8 cellular contexts compared by ENCODE assay signal in genomic region chr5:170338933-170339779, GRCh38. TPM values are rescaled to one million over a fixed set of nuclear protein-coding genes. Genes with fewer than 3 reads are reported as not detected.
DNase-seq lines count a peak whose midpoint lies in the region; ATAC-seq and TF ChIP-seq lines count a peak whose summit lies in the region.

No MANE protein-coding gene starts in this region.

- H3K4me3 ChIP-seq in esophagus muscularis mucosa, result no peak overlapping the region

- peaks cover 40% of the 10 kb centered on the region for H3K4me1 Mint-ChIP-seq in CD4-positive, alpha-beta T cell (ENCODE audit: low read depth)
- H3K4me1 Mint-ChIP-seq in activated CD4-positive, alpha-beta T cell treated with anti-CD3 and anti-CD28 coated beads, Interleukin-2, amount 10 ng/mL, durations not matched to agents 7 days and 5 days, result peaks cover 39% of the 10 kb centered on the region

- WGBS in esophagus muscularis mucosa, result 77% methylated on average over 4 of the region's 4 CpGs

- no peak overlapping the region for H3K27ac Mint-ChIP-seq in CD4-positive, alpha-beta T cell
- H3K27ac Mint-ChIP-seq in activated CD4-positive, alpha-beta T cell treated with anti-CD3 and anti-CD28 coated beads, Interleukin-2, amount 10 ng/mL, durations not matched to agents 7 days and 5 days, result peak overlapping the region; percentile 25

- peak; percentile 49 to 71 (median 62) for DNase-seq in CD4-positive, alpha-beta T cell
- DNase-seq in HT-29 (ENCODE audit: low spot score) (peak; percentile 3), esophagus muscularis mucosa (ENCODE audit: extremely low spot score) (no peak), NCI-H2227 (lab: John Stamatoyannopoulos, UW; ENCODE audit: unreplicated experiment) (no peak), hypothalamus (lab: John Stamatoyannopoulos, UW) (no peak)
- DNase-seq in activated CD4-positive, alpha-beta T cell treated with anti-CD3 and anti-CD28 coated beads, Interleukin-2, amount 10 ng/mL, durations not matched to agents 7 days and 5 days, result peak; percentile 72
- DNase-seq in stimulated activated CD4-positive, alpha-beta T cell treated with anti-CD3 and anti-CD28 coated beads, TNF-alpha, amount 100 ng/mL, for 1 hour (ENCODE audit: low read depth in 3 of 3, low spot score in 1 of 3), result peak; percentile 45 to 57 (median 48)

- POLR2A ChIA-PET in CD4-positive, alpha-beta T cell (lab: Charles Lee), result interaction anchor here (0.7 to 2.3 kb wide), 15 partner anchors 10 to 113 kb away, joined by 3 to 26 read pairs (median 7); partner anchors contain the start of gene LCP2
- POLR2A ChIA-PET in activated CD4-positive, alpha-beta T cell treated with anti-CD3 and anti-CD28 coated beads, Interleukin-2, amount 10 ng/mL, durations not matched to agents 7 days and 5 days (lab: Charles Lee), result interaction anchor here (0.6 to 1.1 kb wide), 2 partner anchors 63 to 113 kb away, joined by 3 read pairs; no protein-coding TSS in a partner anchor

- TF ChIP-seq CTCF in CD4-positive, alpha-beta T cell (IDR thresholded peaks at IDR 0.05), result peak; percentile 98
- peak; percentile 8 to 51 (median 43) for TF ChIP-seq CTCF in esophagus muscularis mucosa (IDR thresholded peaks at IDR 0.05)

- H3K4me1 ChIP-seq in esophagus muscularis mucosa, result peaks cover 0 to 3% (median 0%) of the 10 kb centered on the region in 4 donors

- TF ChIP-seq POLR2A in esophagus muscularis mucosa (IDR thresholded peaks at IDR 0.05; ENCODE audit: low read depth), result no peak

- CTCF ChIA-PET in CD4-positive, alpha-beta T cell (lab: Charles Lee), result interaction anchor here (0.6 to 4.1 kb wide), 28 partner anchors 8 to 121 kb away, joined by 3 to 73 read pairs (median 6); partner anchors contain the start of gene LCP2
- CTCF ChIA-PET in activated CD4-positive, alpha-beta T cell treated with anti-CD3 and anti-CD28 coated beads, Interleukin-2, amount 10 ng/mL, durations not matched to agents 7 days and 5 days (lab: Charles Lee), result interaction anchor here (0.7 to 3.1 kb wide), 30 partner anchors 8 to 138 kb away, joined by 3 to 40 read pairs (median 4); partner anchors contain the start of genes C5orf58 and LCP2

- no peaks in the 10 kb centered on the region for H3K9me3 ChIP-seq in CD4-positive, alpha-beta T cell (ENCODE audit: control insufficient read depth, low read length)
- no peaks in the 10 kb centered on the region for H3K9me3 ChIP-seq in esophagus muscularis mucosa

- TF ChIP-seq EP300 in esophagus muscularis mucosa (IDR thresholded peaks at IDR 0.05), result no peak

- no peaks in the 10 kb centered on the region for H3K27me3 ChIP-seq in CD4-positive, alpha-beta T cell (ENCODE audit: control insufficient read depth, insufficient read depth, low read length)
- H3K27me3 ChIP-seq in esophagus muscularis mucosa, result no peaks in the 10 kb centered on the region

- peak; percentile 81 for ATAC-seq in CD4-positive, alpha-beta T cell (ENCODE audit: poor library complexity)
- ATAC-seq in GM21381 (IDR thresholded peaks at IDR 0.05; ENCODE audit: unreplicated experiment), result peak; percentile 90

- no peaks in the 10 kb centered on the region for H3K36me3 Mint-ChIP-seq in CD4-positive, alpha-beta T cell (ENCODE audit: low read depth)
- H3K36me3 Mint-ChIP-seq in activated CD4-positive, alpha-beta T cell treated with anti-CD3 and anti-CD28 coated beads, Interleukin-2, amount 10 ng/mL, durations not matched to agents 7 days and 5 days (ENCODE audit: low read depth), result peaks cover 4% of the 10 kb centered on the region

- intact Hi-C loops in CD4-positive, alpha-beta T cell (cut with DNase I, micrococcal nuclease), result loop anchor here (1.0 to 2.0 kb wide), 7 partner anchors 42 to 239 kb away; partner anchors contain the start of gene LCP2 (in 1 of the 2)
- intact Hi-C loops in esophagus muscularis mucosa (cut with DNase I), result loop anchor here (10.0 kb wide), 1 partner anchor 244 kb away; no protein-coding TSS in a partner anchor

- H3K4me3 Mint-ChIP-seq in CD4-positive, alpha-beta T cell, result no peak overlapping the region
- no peak overlapping the region for H3K4me3 Mint-ChIP-seq in activated CD4-positive, alpha-beta T cell treated with anti-CD3 and anti-CD28 coated beads, Interleukin-2, amount 10 ng/mL, durations not matched to agents 7 days and 5 days

- no peaks in the 10 kb centered on the region for H3K9me3 Mint-ChIP-seq in CD4-positive, alpha-beta T cell
- no peaks in the 10 kb centered on the region for H3K9me3 Mint-ChIP-seq in activated CD4-positive, alpha-beta T cell treated with anti-CD3 and anti-CD28 coated beads, Interleukin-2, amount 10 ng/mL, durations not matched to agents 7 days and 5 days

- no peak overlapping the region for H3K27ac ChIP-seq in CD4-positive, alpha-beta T cell (ENCODE audit: low read depth, low read length)
- H3K27ac ChIP-seq in esophagus muscularis mucosa (replicated peaks in 1 of 4), result no peak overlapping the region

- no peaks in the 10 kb centered on the region for H3K27me3 Mint-ChIP-seq in CD4-positive, alpha-beta T cell
- peaks cover 2% of the 10 kb centered on the region for H3K27me3 Mint-ChIP-seq in activated CD4-positive, alpha-beta T cell treated with anti-CD3 and anti-CD28 coated beads, Interleukin-2, amount 10 ng/mL, durations not matched to agents 7 days and 5 days

- H3K36me3 ChIP-seq in esophagus muscularis mucosa, result no peaks in the 10 kb centered on the region

RNA-seq across cellular contexts. Expression of gene LCP2, which starts 41.6 kb away (rescaled TPM):
- 100 to 1,000 TPM; 154 to 155 TPM for total RNA-seq in CD4-positive, alpha-beta T cell
- total RNA-seq in HT-29 (2014; rRNA removed; shearing (Covaris generic)), result not detected in 2 replicates
- total RNA-seq in activated CD4-positive, alpha-beta T cell treated with anti-CD3 and anti-CD28 coated beads, Interleukin-2, amount 10 ng/mL, durations not matched to agents 7 days and 5 days, result 100 to 1,000 TPM; 285 to 309 TPM
- 10 to 100 TPM in 2 of 4 donors, 1 to 10 TPM in 2; 6.8 to 20.4 (median 9.0) TPM for total RNA-seq in esophagus muscularis mucosa

RNA-seq across cellular contexts. Expression of gene KCNMB1, which starts 50.0 kb away (rescaled TPM):
- total RNA-seq in CD4-positive, alpha-beta T cell, result under 1 TPM; 0.06 to 0.11 TPM
- total RNA-seq in HT-29 (2014; rRNA removed; shearing (Covaris generic)), result not detected in 2 replicates
- not detected for total RNA-seq in activated CD4-positive, alpha-beta T cell treated with anti-CD3 and anti-CD28 coated beads, Interleukin-2, amount 10 ng/mL, durations not matched to agents 7 days and 5 days
- total RNA-seq in esophagus muscularis mucosa, result 10 to 100 TPM; 45.6 to 83.0 (median 78.8) TPM

Comparison
In these comparisons a context has a peak if more than half of its experiments do, and no peak if none do; other contexts are left out.
1. DNase-seq: peak in CD4-positive, alpha-beta T cell (10 of 10), HT-29 (single experiment), activated CD4-positive, alpha-beta T cell treated with anti-CD3 and anti-CD28 coated beads, Interleukin-2, amount 10 ng/mL, durations not matched to agents 7 days and 5 days (single experiment) and stimulated activated CD4-positive, alpha-beta T cell treated with anti-CD3 and anti-CD28 coated beads, TNF-alpha, amount 100 ng/mL, for 1 hour (3 of 3); none in esophagus muscularis mucosa (single experiment), NCI-H2227 (single experiment) and hypothalamus (0 of 51).
2. RNA of gene LCP2, which starts 41.6 kb away (total RNA-seq): 285 to 309 TPM in activated CD4-positive, alpha-beta T cell treated with anti-CD3 and anti-CD28 coated beads, Interleukin-2, amount 10 ng/mL, durations not matched to agents 7 days and 5 days and 154 to 155 TPM in CD4-positive, alpha-beta T cell; 6.8 to 20.4 TPM in esophagus muscularis mucosa and not detected in HT-29; every median in the first group is over 4 times any median in the second.
3. RNA of gene KCNMB1, which starts 50.0 kb away (total RNA-seq): 45.6 to 83.0 TPM in esophagus muscularis mucosa; 0.06 to 0.11 TPM in CD4-positive, alpha-beta T cell, not detected in activated CD4-positive, alpha-beta T cell treated with anti-CD3 and anti-CD28 coated beads, Interleukin-2, amount 10 ng/mL, durations not matched to agents 7 days and 5 days and not detected in HT-29; every median in the first group is over 10 times any median in the second.